15 cellular contexts compared by ENCODE assay signal in the genomic region with DNA sequence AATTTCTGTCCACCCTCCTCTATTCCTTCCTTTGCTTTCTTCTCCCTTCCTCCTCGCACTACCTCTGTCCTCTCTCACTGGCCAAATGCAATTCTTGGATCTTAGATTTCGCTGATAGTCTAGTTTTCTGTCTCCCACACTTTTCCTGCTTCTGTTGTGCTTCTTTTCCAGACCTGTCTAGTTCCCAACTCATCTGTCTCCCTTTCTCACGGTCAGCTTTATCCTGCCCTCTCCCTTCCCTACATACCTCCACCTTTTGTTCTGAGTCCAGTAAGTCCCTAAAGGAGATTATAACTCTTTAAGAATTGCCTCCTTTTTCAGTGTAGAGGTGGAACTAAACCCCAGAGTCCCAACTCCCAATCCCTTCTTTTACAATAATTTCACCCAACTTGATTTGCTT. TPM values are rescaled to one million over a fixed set of nuclear protein-coding genes. Genes with fewer than 3 reads are reported as not detected.
DNase-seq lines count a peak whose midpoint lies in the region; ATAC-seq and TF ChIP-seq lines count a peak whose summit lies in the region.
"Had no signal": no experiment of that assay in that cellular context is flagged by ENCODE, and none has a peak within 500 bp of the region (broad histone marks: within the 10 kb centered on the region; RNA-seq: fewer than 3 reads in every experiment).

No MANE protein-coding gene starts in this region.

- peak overlapping the region; percentile 33 for H3K27ac Mint-ChIP-seq in CD8-positive, alpha-beta T cell
- H3K27ac Mint-ChIP-seq in T-helper 17 cell (no peak overlapping the region), Calu3 (ENCODE audit: unreplicated experiment) (no peak overlapping the region)

- H3K9ac ChIP-seq in fibroblast of lung (ENCODE audit: insufficient read depth, low read length), result no peak overlapping the region
- no peak overlapping the region for H3K9ac ChIP-seq in rectal smooth muscle tissue (ENCODE audit: low read length)

- H3K27ac ChIP-seq in CD8-positive, alpha-beta T cell (ENCODE audit: low read depth, low read length), result no peak overlapping the region
- H3K27ac ChIP-seq in fibroblast of lung (ENCODE audit: insufficient read depth, low read length) (peak overlapping the region; percentile 85), rectal smooth muscle tissue (ENCODE audit: low read depth, low read length) (peak overlapping the region; percentile 96)

- no peaks in the 10 kb centered on the region for H4K20me1 ChIP-seq in fibroblast of lung (ENCODE audit: control insufficient read depth, extremely low read depth, insufficient read depth, low read length)

- H3K4me1 Mint-ChIP-seq in CD8-positive, alpha-beta T cell (ENCODE audit: low read depth), result peaks cover 24% of the 10 kb centered on the region
- peaks cover 21% of the 10 kb centered on the region for H3K4me1 Mint-ChIP-seq in T-helper 17 cell
- H3K4me1 Mint-ChIP-seq in Calu3 (ENCODE audit: low read depth, unreplicated experiment), result peaks cover 23% of the 10 kb centered on the region

- no peak for ATAC-seq in CD8-positive, alpha-beta T cell
- ATAC-seq in T-helper 17 cell (no peak), HG03097 (IDR thresholded peaks at IDR 0.05; ENCODE audit: low FRiP score, unreplicated experiment) (no peak), GM21390 (IDR thresholded peaks at IDR 0.05; ENCODE audit: unreplicated experiment) (no peak)

- CTCF ChIA-PET in CD8-positive, alpha-beta T cell (lab: Charles Lee), result interaction anchor here (0.8 to 18.3 kb wide), 7 partner anchors 13 to 279 kb away, joined by 3 to 432 read pairs (median 5); partner anchors contain the start of gene PRMT5
- CTCF ChIA-PET in Calu3 (lab: Charles Lee), result interaction anchor here (1.7 kb wide), 1 partner anchor 18 kb away, joined by 4 read pairs; no protein-coding TSS in a partner anchor

- intact Hi-C loops in CD8-positive, alpha-beta T cell (cut with DNase I, micrococcal nuclease), result loop anchor here in 1 of 2 experiments (5.0 kb wide), 1 partner anchor 1247 kb away; no protein-coding TSS in a partner anchor
- intact Hi-C loops in Calu3 (cut with micrococcal nuclease; ENCODE audit: unreplicated experiment), result no loop called here

- H3K9me3 Mint-ChIP-seq in CD8-positive, alpha-beta T cell, result no peaks in the 10 kb centered on the region
- H3K9me3 Mint-ChIP-seq in Calu3 (ENCODE audit: low read depth, unreplicated experiment), result no peaks in the 10 kb centered on the region

- BruUV-seq in Calu3 (replicated peaks; lab: Mats Ljungman, UMichigan), result no TSS peak

- no peak for TF ChIP-seq CTCF in CD8-positive, alpha-beta T cell (IDR thresholded peaks at IDR 0.05)
- TF ChIP-seq CTCF in fibroblast of lung (conservative IDR thresholded peaks at IDR 0.05 in 1 of 2, IDR thresholded peaks at IDR 0.05 in 1 of 2; ENCODE audit: low read depth in 1 of 2, low read length in 2 of 2) (no peak), Calu3 (IDR thresholded peaks at IDR 0.05; ENCODE audit: unreplicated experiment) (no peak)

- H3K27me3 ChIP-seq in CD8-positive, alpha-beta T cell (ENCODE audit: insufficient read depth, low read length), result no peaks in the 10 kb centered on the region
- no peaks in the 10 kb centered on the region for H3K27me3 ChIP-seq in fibroblast of lung (ENCODE audit: control insufficient read depth, insufficient read depth, low read length)
- H3K27me3 ChIP-seq in rectal smooth muscle tissue (ENCODE audit: control insufficient read depth, insufficient read depth, low read length), result no peaks in the 10 kb centered on the region

- H3K36me3 ChIP-seq in CD8-positive, alpha-beta T cell (ENCODE audit: insufficient read depth, low read length), result peaks cover 8% of the 10 kb centered on the region
- peaks cover 8% of the 10 kb centered on the region for H3K36me3 ChIP-seq in fibroblast of lung (ENCODE audit: control insufficient read depth, insufficient read depth, low read length)
- H3K36me3 ChIP-seq in rectal smooth muscle tissue (ENCODE audit: control insufficient read depth, insufficient read depth, low read length), result peaks cover 7% of the 10 kb centered on the region

- no peaks in the 10 kb centered on the region for H3K9me3 ChIP-seq in CD8-positive, alpha-beta T cell (ENCODE audit: low read length)
- no peaks in the 10 kb centered on the region for H3K9me3 ChIP-seq in T-helper 17 cell (ENCODE audit: control insufficient read depth, low read length, poor library complexity, severe bottlenecking)
- no peaks in the 10 kb centered on the region for H3K9me3 ChIP-seq in fibroblast of lung (ENCODE audit: control insufficient read depth, insufficient read depth, low read depth, low read length)
- H3K9me3 ChIP-seq: BE2C had no signal

- POLR2A ChIA-PET in CD8-positive, alpha-beta T cell (lab: Charles Lee), result interaction anchor here (1.1 kb wide), 1 partner anchor 36 kb away, joined by 4 read pairs; the partner anchor contains the start of gene LRP10

- H3K4me3 Mint-ChIP-seq in CD8-positive, alpha-beta T cell, result no peak overlapping the region
- H3K4me3 Mint-ChIP-seq in T-helper 17 cell, result peak overlapping the region; percentile 43
- no peak overlapping the region for H3K4me3 Mint-ChIP-seq in Calu3 (ENCODE audit: low read depth, unreplicated experiment)

- H3K79me2 ChIP-seq in fibroblast of lung (ENCODE audit: control insufficient read depth, insufficient read depth, low read length), result peaks cover 52% of the 10 kb centered on the region

- peaks cover 36% of the 10 kb centered on the region for H3K36me3 Mint-ChIP-seq in CD8-positive, alpha-beta T cell
- H3K36me3 Mint-ChIP-seq in T-helper 17 cell (ENCODE audit: low read depth) (peaks cover 10% of the 10 kb centered on the region), Calu3 (ENCODE audit: insufficient read depth, unreplicated experiment) (peaks cover 28% of the 10 kb centered on the region)

- no peak overlapping the region for H2AFZ ChIP-seq in fibroblast of lung (ENCODE audit: low read length)

- DNase-seq in CD8-positive, alpha-beta T cell, result no peak
- DNase-seq in T-helper 17 cell (no peak), fibroblast of lung (ENCODE audit: low read depth in 2 of 2) (no peak), GOT3 (lab: John Stamatoyannopoulos, UW) (no peak), Calu3 (no peak)
- DNase-seq: activated CD4-positive, alpha-beta T cell treated with anti-CD3 and anti-CD28 coated beads, Interleukin-2, amount 50 U/mL, for 48 hours; activated gamma-delta T cell; BE2C; GF-D8; OCI-M1; T-helper 2 cell had no signal

- peaks cover 9% of the 10 kb centered on the region for H3K27me3 Mint-ChIP-seq in CD8-positive, alpha-beta T cell (ENCODE audit: low read depth)
- H3K27me3 Mint-ChIP-seq in T-helper 17 cell (peaks cover 31% of the 10 kb centered on the region), Calu3 (ENCODE audit: unreplicated experiment) (peaks cover 26% of the 10 kb centered on the region)

- H3K4me1 ChIP-seq in CD8-positive, alpha-beta T cell (ENCODE audit: insufficient read depth, low read length), result peaks cover 22% of the 10 kb centered on the region
- H3K4me1 ChIP-seq in fibroblast of lung (ENCODE audit: control insufficient read depth, extremely low read depth, insufficient read depth, low read length) (peaks cover 7% of the 10 kb centered on the region), rectal smooth muscle tissue (ENCODE audit: control insufficient read depth, insufficient read depth, low read length) (peaks cover 15% of the 10 kb centered on the region)

- H3K4me3 ChIP-seq in CD8-positive, alpha-beta T cell (ENCODE audit: low read depth, low read length), result no peak overlapping the region
- H3K4me3 ChIP-seq in fibroblast of lung (replicated peaks in 1 of 4; ENCODE audit: control extremely low read depth in 1 of 4, insufficient read depth in 1 of 4, low read depth in 3 of 4, low read length in 4 of 4) (no peak overlapping the region), rectal smooth muscle tissue (ENCODE audit: low read length) (no peak overlapping the region)

- H3K4me2 ChIP-seq in fibroblast of lung (ENCODE audit: extremely low read depth, insufficient read depth, low read length), result no peak overlapping the region

RNA-seq across cellular contexts. Expression of gene MMP14, which starts 0.9 kb away (rescaled TPM):
- 1 to 10 TPM; 1.4 TPM for total RNA-seq in CD8-positive, alpha-beta T cell
- total RNA-seq in T-helper 17 cell, result 1 to 10 TPM in 1 of 2 donors, under 1 TPM in 1; 0.85 to 1.0 TPM
- total RNA-seq in fibroblast of lung, result 346 and 375 TPM in 2 replicates
- 393 and 397 TPM in 2 replicates for polyA plus RNA-seq in fibroblast of lung
- 394 and 407 TPM in 2 replicates for polyA plus RNA-seq in fibroblast of lung (2012)
- polyA minus RNA-seq in fibroblast of lung (ENCODE audit: low replicate concordance), result 565 and 590 TPM in 2 replicates
- 7.8 and 10.5 TPM in 2 replicates for total RNA-seq in Calu3 (2022)

RNA-seq across cellular contexts. Expression of gene MRPL52, which starts 5.8 kb away (rescaled TPM):
- total RNA-seq in CD8-positive, alpha-beta T cell, result 10 to 100 TPM; 22.3 to 25.7 TPM
- total RNA-seq in T-helper 17 cell, result 10 to 100 TPM; 36.2 to 44.6 TPM
- 40.8 and 50.5 TPM in 2 replicates for total RNA-seq in fibroblast of lung
- 38.0 and 44.1 TPM in 2 replicates for polyA plus RNA-seq in fibroblast of lung
- 145 and 212 TPM in 2 replicates for polyA plus RNA-seq in fibroblast of lung (2012)
- polyA minus RNA-seq in fibroblast of lung (ENCODE audit: low replicate concordance), result 2.2 and 32.5 TPM in 2 replicates
- total RNA-seq in Calu3 (2022), result 110 and 111 TPM in 2 replicates

RNA-seq across cellular contexts. Expression of gene SLC7A7, which starts 20.3 kb away (rescaled TPM):
- under 1 TPM; 0.33 TPM for total RNA-seq in CD8-positive, alpha-beta T cell
- total RNA-seq in T-helper 17 cell (1 to 10 TPM in 1 of 2 donors, under 1 TPM in 1; 0.55 to 3.1 TPM), fibroblast of lung (5.1 and 6.3 TPM in 2 replicates), Calu3 (2022) (8.7 and 10.2 TPM in 2 replicates)
- polyA plus RNA-seq in fibroblast of lung, result 7.1 and 9.5 TPM in 2 replicates
- 3.0 and 4.1 TPM in 2 replicates for polyA plus RNA-seq in fibroblast of lung (2012)
- polyA minus RNA-seq in fibroblast of lung (ENCODE audit: low replicate concordance), result 13.6 and 26.7 TPM in 2 replicates
- polyA plus RNA-seq: neural cell had no signal

RNA-seq across cellular contexts. Expression of gene LRP10, which starts 36.0 kb away (rescaled TPM):
- total RNA-seq in CD8-positive, alpha-beta T cell, result 10 to 100 TPM; 37.1 to 39.2 TPM
- 10 to 100 TPM; 76.9 to 84.5 TPM for total RNA-seq in T-helper 17 cell
- total RNA-seq in fibroblast of lung, result 71.9 and 95.5 TPM in 2 replicates
- 100 and 130 TPM in 2 replicates for polyA plus RNA-seq in fibroblast of lung
- polyA plus RNA-seq in fibroblast of lung (2012), result 143 and 172 TPM in 2 replicates
- polyA minus RNA-seq in fibroblast of lung (ENCODE audit: low replicate concordance), result 703 and 794 TPM in 2 replicates
- 112 and 121 TPM in 2 replicates for total RNA-seq in Calu3 (2022)

RNA-seq across cellular contexts. Expression of gene REM2, which starts 47.5 kb away (rescaled TPM):
- total RNA-seq in CD8-positive, alpha-beta T cell, result 1 to 10 TPM; 4.1 to 5.4 TPM
- total RNA-seq in T-helper 17 cell, result 1 to 10 TPM; 7.2 to 8.7 TPM
- total RNA-seq in fibroblast of lung, result 0.17 and 0.26 TPM in 2 replicates
- 0.02 and 0.06 TPM in 2 replicates for polyA plus RNA-seq in fibroblast of lung
- polyA plus RNA-seq in fibroblast of lung (2012), result 0.10 and 0.15 TPM in 2 replicates
- not detected in 2 replicates for polyA minus RNA-seq in fibroblast of lung (ENCODE audit: low replicate concordance)
- 0.85 and 1.0 TPM in 2 replicates for total RNA-seq in Calu3 (2022)

Comparison
In these comparisons a context has a peak if more than half of its experiments do, and no peak if none do; other contexts are left out.
1. RNA of gene MMP14, which starts 0.9 kb away (total RNA-seq): 346 to 375 TPM in fibroblast of lung; 7.8 to 10.5 TPM in Calu3, 1.4 TPM in CD8-positive, alpha-beta T cell and 0.85 to 1.0 TPM in T-helper 17 cell; every median in the first group is over 10 times any median in the second.